Comparison of ENCODE assay signal across 28 cellular contexts in genomic region chr18:62577748-62578147, GRCh38. TPM values are rescaled to one million over a fixed set of nuclear protein-coding genes. Genes with fewer than 3 reads are reported as not detected.
DNase-seq lines count a peak whose midpoint lies in the region; ATAC-seq and TF ChIP-seq lines count a peak whose summit lies in the region.
"Had no signal": no experiment of that assay in that cellular context is flagged by ENCODE, and none has a peak within 500 bp of the region (broad histone marks: within the 10 kb centered on the region; RNA-seq: fewer than 3 reads in every experiment).

No MANE protein-coding gene starts in this region.

- no peak for TF ChIP-seq CTCF in PC-3 (conservative IDR thresholded peaks at IDR 0.05; ENCODE audit: low read depth, low read length)

- no peak overlapping the region for H3K4ac ChIP-seq in trophoblast cell (ENCODE audit: low read depth, low read length)

- no peak overlapping the region for H3K9ac ChIP-seq in PC-3 (ENCODE audit: low read length)
- H3K9ac ChIP-seq in trophoblast cell (ENCODE audit: low read length): no peak overlapping the region

- H3K9me3 Mint-ChIP-seq in activated CD4-positive, alpha-beta memory T cell treated with anti-CD3 and anti-CD28 coated beads for 36 hours: no peaks in the 10 kb centered on the region
- H3K9me3 Mint-ChIP-seq in activated CD4-positive, alpha-beta memory T cell treated with anti-CD3 and anti-CD28 coated beads, Interleukin-2, amount 10 ng/mL, durations not matched to agents 7 days and 5 days: no peaks in the 10 kb centered on the region
- no peaks in the 10 kb centered on the region for H3K9me3 Mint-ChIP-seq in memory B cell
- H3K9me3 Mint-ChIP-seq: naive B cell had no signal

- H3K23ac ChIP-seq in trophoblast cell (ENCODE audit: low read length): no peak overlapping the region

- POLR2A ChIA-PET in activated CD4-positive, alpha-beta memory T cell treated with anti-CD3 and anti-CD28 coated beads for 36 hours (lab: Charles Lee): interaction anchor here (1.1 kb wide), 1 partner anchor 51 kb away, joined by 3 read pairs; no protein-coding TSS in a partner anchor
- POLR2A ChIA-PET in activated CD4-positive, alpha-beta memory T cell treated with anti-CD3 and anti-CD28 coated beads, Interleukin-2, amount 10 ng/mL, durations not matched to agents 7 days and 5 days (lab: Charles Lee): interaction anchor here (2.1 kb wide), 1 partner anchor 11 kb away, joined by 5 read pairs; no protein-coding TSS in a partner anchor
- POLR2A ChIA-PET in PC-3 (lab: Charles Lee; ENCODE audit: unreplicated experiment): interaction anchor here (0.6 kb wide), 1 partner anchor 47 kb away, joined by 4 read pairs; no protein-coding TSS in a partner anchor

- no peak overlapping the region for H2BK120ac ChIP-seq in trophoblast cell (ENCODE audit: insufficient read depth, low read length, poor library complexity)

- H2BK5ac ChIP-seq in trophoblast cell (ENCODE audit: low read depth, low read length, poor library complexity): no peak overlapping the region

- no peaks in the 10 kb centered on the region for H3F3A ChIP-seq in PC-3 (ENCODE audit: low read length, unreplicated experiment)

- H3K79me2 ChIP-seq in PC-3 (ENCODE audit: low read length) (no peaks in the 10 kb centered on the region), trophoblast cell (ENCODE audit: control insufficient read depth, insufficient read depth, low read length, poor library complexity) (no peaks in the 10 kb centered on the region)

- H2AFZ ChIP-seq in PC-3 (ENCODE audit: low read length): no peak overlapping the region
- no peak overlapping the region for H2AFZ ChIP-seq in trophoblast cell (ENCODE audit: insufficient read depth, low read length, poor library complexity)

- no peaks in the 10 kb centered on the region for H3K27me3 Mint-ChIP-seq in activated CD4-positive, alpha-beta memory T cell treated with anti-CD3 and anti-CD28 coated beads for 36 hours
- H3K27me3 Mint-ChIP-seq in activated CD4-positive, alpha-beta memory T cell treated with anti-CD3 and anti-CD28 coated beads, Interleukin-2, amount 10 ng/mL, durations not matched to agents 7 days and 5 days: no peaks in the 10 kb centered on the region
- H3K27me3 Mint-ChIP-seq in memory B cell: no peaks in the 10 kb centered on the region
- H3K27me3 Mint-ChIP-seq: naive B cell, T-helper 17 cell had no signal

- peaks cover 12% of the 10 kb centered on the region for H3K4me1 Mint-ChIP-seq in activated CD4-positive, alpha-beta memory T cell treated with anti-CD3 and anti-CD28 coated beads for 36 hours (ENCODE audit: low read depth)
- peaks cover 26% of the 10 kb centered on the region for H3K4me1 Mint-ChIP-seq in activated CD4-positive, alpha-beta memory T cell treated with anti-CD3 and anti-CD28 coated beads, Interleukin-2, amount 10 ng/mL, durations not matched to agents 7 days and 5 days
- H3K4me1 Mint-ChIP-seq in memory B cell: peaks cover 11% of the 10 kb centered on the region

- H4K20me1 ChIP-seq in PC-3 (ENCODE audit: low read length): no peaks in the 10 kb centered on the region

- no peak overlapping the region for H2AK5ac ChIP-seq in trophoblast cell (ENCODE audit: low read length)

- no peaks in the 10 kb centered on the region for H3K4me1 ChIP-seq in PC-3 (ENCODE audit: insufficient read depth, low read length)
- H3K4me1 ChIP-seq in trophoblast cell (ENCODE audit: control insufficient read depth in 1 of 2, insufficient read depth in 2 of 2, low read length in 2 of 2): no peaks in the 10 kb centered on the region
- H3K4me1 ChIP-seq: right atrium auricular region had no signal

- no peak overlapping the region for H4K8ac ChIP-seq in trophoblast cell (ENCODE audit: low read depth, low read length)

- no peaks in the 10 kb centered on the region for H3K27me3 ChIP-seq in PC-3 (ENCODE audit: low read length)
- H3K27me3 ChIP-seq in trophoblast cell (ENCODE audit: insufficient read depth, low read length): no peaks in the 10 kb centered on the region
- H3K27me3 ChIP-seq: gastrocnemius medialis, neutrophil, right atrium auricular region had no signal

- H3K4me2 ChIP-seq in PC-3 (ENCODE audit: low read length) (no peak overlapping the region), trophoblast cell (ENCODE audit: low read length) (no peak overlapping the region)
- H3K4me2 ChIP-seq: smooth muscle cell had no signal

- DNase-seq in activated CD4-positive, alpha-beta memory T cell treated with anti-CD3 and anti-CD28 coated beads for 36 hours: no peak
- DNase-seq in activated CD4-positive, alpha-beta memory T cell treated with anti-CD3 and anti-CD28 coated beads, Interleukin-2, amount 10 ng/mL, durations not matched to agents 7 days and 5 days: no peak
- no peak for DNase-seq in PC-3
- no peak for DNase-seq in memory B cell (ENCODE audit: low spot score in 2 of 2)
- no peak for DNase-seq in NAMALWA (ENCODE audit: low spot score)
- no peak for DNase-seq in trophoblast cell
- DNase-seq: activated CD4-positive, CD25-positive, alpha-beta regulatory T cell treated with anti-CD3 and anti-CD28 coated beads, Interleukin-2, amount 50 U/mL, for 72 hours; activated naive CD4-positive, alpha-beta T cell treated with Interleukin-2 at 50 U/mL for 16 hours; cerebellar nuclear complex; gastrocnemius medialis; H7; kidney glomerular epithelial cell; midbrain; naive B cell; NCI-H1105; NCI-H187; NCI-H2171; posterior cingulate gyrus; stimulated activated naive CD8-positive, alpha-beta T cell treated with anti-CD3 and anti-CD28 coated beads, Interleukin-15, Interleukin-2, amounts not matched to agents 100 U/mL and 50 U/mL, for 24 hours; T-helper 17 cell had no signal

- H3K4me3 Mint-ChIP-seq in activated CD4-positive, alpha-beta memory T cell treated with anti-CD3 and anti-CD28 coated beads for 36 hours: no peak overlapping the region
- H3K4me3 Mint-ChIP-seq in activated CD4-positive, alpha-beta memory T cell treated with anti-CD3 and anti-CD28 coated beads, Interleukin-2, amount 10 ng/mL, durations not matched to agents 7 days and 5 days: no peak overlapping the region
- H3K4me3 Mint-ChIP-seq in memory B cell: no peak overlapping the region
- H3K4me3 Mint-ChIP-seq: brain, naive B cell, T-helper 17 cell had no signal

- no peak overlapping the region for H4K12ac ChIP-seq in trophoblast cell (ENCODE audit: low read depth, low read length)

- H4K91ac ChIP-seq in trophoblast cell (ENCODE audit: low read depth, low read length): no peak overlapping the region

- H3K79me1 ChIP-seq in trophoblast cell (ENCODE audit: low read length): no peaks in the 10 kb centered on the region

- H3K9me3 ChIP-seq in PC-3 (ENCODE audit: low read length) (no peaks in the 10 kb centered on the region), trophoblast cell (ENCODE audit: insufficient read depth, low read depth, low read length) (no peaks in the 10 kb centered on the region)
- H3K9me3 ChIP-seq: gastrocnemius medialis, neutrophil, right atrium auricular region had no signal

- WGBS in trophoblast cell (ENCODE audit: extremely low coverage, insufficient coverage, insufficient read length): no CpG with 5 or more reads among the region's 2 CpGs

- peaks cover 39% of the 10 kb centered on the region for H3K36me3 Mint-ChIP-seq in activated CD4-positive, alpha-beta memory T cell treated with anti-CD3 and anti-CD28 coated beads for 36 hours
- H3K36me3 Mint-ChIP-seq in activated CD4-positive, alpha-beta memory T cell treated with anti-CD3 and anti-CD28 coated beads, Interleukin-2, amount 10 ng/mL, durations not matched to agents 7 days and 5 days (ENCODE audit: low read depth): peaks cover 69% of the 10 kb centered on the region
- H3K36me3 Mint-ChIP-seq in memory B cell: peaks cover 36% of the 10 kb centered on the region

- no peaks in the 10 kb centered on the region for H3K9me2 ChIP-seq in PC-3 (replicated peaks; ENCODE audit: low read length)

- H3K27ac Mint-ChIP-seq in activated CD4-positive, alpha-beta memory T cell treated with anti-CD3 and anti-CD28 coated beads for 36 hours: peak overlapping the region; percentile 15
- no peak overlapping the region for H3K27ac Mint-ChIP-seq in activated CD4-positive, alpha-beta memory T cell treated with anti-CD3 and anti-CD28 coated beads, Interleukin-2, amount 10 ng/mL, durations not matched to agents 7 days and 5 days
- peak overlapping the region; percentile 29 for H3K27ac Mint-ChIP-seq in memory B cell
- H3K27ac Mint-ChIP-seq: brain, T-helper 17 cell had no signal

- H3K36me3 ChIP-seq in PC-3 (ENCODE audit: low read depth, low read length) (peaks cover 23% of the 10 kb centered on the region), trophoblast cell (ENCODE audit: control insufficient read depth in 1 of 2, insufficient read depth in 2 of 2, low read length in 2 of 2) (peaks cover 15 to 17% of the 10 kb centered on the region in 2 experiments)

- H3K27ac ChIP-seq in PC-3 (ENCODE audit: low read length) (no peak overlapping the region), trophoblast cell (ENCODE audit: low read depth, low read length) (no peak overlapping the region)
- H3K27ac ChIP-seq: gastrocnemius medialis, neutrophil, right atrium auricular region, SK-N-MC had no signal

- BruUV-seq in PC-3 (replicated peaks; lab: Mats Ljungman, UMichigan): TSS peak; percentile 13

- ATAC-seq in HG02885 (IDR thresholded peaks at IDR 0.05; ENCODE audit: poor library complexity, unreplicated experiment) (peak; percentile 32), PC-3 (no peak), memory B cell (ENCODE audit: low read depth) (no peak), HG03039 (IDR thresholded peaks at IDR 0.05; ENCODE audit: unreplicated experiment) (no peak)
- ATAC-seq: gastrocnemius medialis; K562; stimulated activated naive CD8-positive, alpha-beta T cell treated with anti-CD3 and anti-CD28 coated beads, Interleukin-15, Interleukin-2, amounts not matched to agents 100 U/mL and 50 U/mL, for 24 hours; T-helper 17 cell had no signal

- H3K18ac ChIP-seq in trophoblast cell (ENCODE audit: low read length): no peak overlapping the region

- no peak overlapping the region for H3K4me3 ChIP-seq in PC-3 (ENCODE audit: low read length)
- no peak overlapping the region for H3K4me3 ChIP-seq in trophoblast cell (ENCODE audit: low read depth, low read length)
- H3K4me3 ChIP-seq: gastrocnemius medialis, K562, right atrium auricular region, SK-N-MC, smooth muscle cell had no signal

- CTCF ChIA-PET in activated CD4-positive, alpha-beta memory T cell treated with anti-CD3 and anti-CD28 coated beads for 36 hours (lab: Charles Lee): interaction anchor here (0.8 to 1.2 kb wide), 3 partner anchors 8 to 405 kb away, joined by 4 to 6 read pairs (median 5); no protein-coding TSS in a partner anchor
- CTCF ChIA-PET in activated CD4-positive, alpha-beta memory T cell treated with anti-CD3 and anti-CD28 coated beads, Interleukin-2, amount 10 ng/mL, durations not matched to agents 7 days and 5 days (lab: Charles Lee): interaction anchor here (0.6 to 1.9 kb wide), 3 partner anchors 8 to 270 kb away, joined by 3 to 7 read pairs (median 3); no protein-coding TSS in a partner anchor
- CTCF ChIA-PET in PC-3 (lab: Charles Lee): no interaction called here

- intact Hi-C loops in activated CD4-positive, alpha-beta memory T cell treated with anti-CD3 and anti-CD28 coated beads for 36 hours (cut with micrococcal nuclease): no loop called here
- intact Hi-C loops in PC-3 (cut with micrococcal nuclease): no loop called here

- H2BK12ac ChIP-seq in trophoblast cell (ENCODE audit: low read length): no peak overlapping the region

- no peak overlapping the region for H3K14ac ChIP-seq in trophoblast cell (ENCODE audit: low read length)

RNA-seq across cellular contexts. Expression of gene ZCCHC2, which starts 54.9 kb away (rescaled TPM):
- total RNA-seq in activated CD4-positive, alpha-beta memory T cell treated with anti-CD3 and anti-CD28 coated beads for 36 hours: 10 to 100 TPM; 24.9 to 27.5 TPM
- 10 to 100 TPM; 51.7 to 52.3 TPM for total RNA-seq in activated CD4-positive, alpha-beta memory T cell treated with anti-CD3 and anti-CD28 coated beads, Interleukin-2, amount 10 ng/mL, durations not matched to agents 7 days and 5 days
- 17.3 and 24.9 TPM in 2 replicates for total RNA-seq in PC-3 (2014; rRNA removed)
- 7.3 and 7.9 TPM in 2 replicates for polyA plus RNA-seq in trophoblast cell (2013)
